8 cellular contexts compared by ENCODE assay signal in genomic region chr19:34962281-34962944, GRCh38. TPM values are rescaled to one million over a fixed set of nuclear protein-coding genes. Genes with fewer than 3 reads are reported as not detected.
DNase-seq lines count a peak whose midpoint lies in the region; ATAC-seq and TF ChIP-seq lines count a peak whose summit lies in the region.

No MANE protein-coding gene starts in this region.

- peaks cover 35% of the 10 kb centered on the region for H3K9me3 ChIP-seq in iPS-20b (ENCODE audit: insufficient read depth, low read depth, low read length)
- H3K9me3 ChIP-seq in tibial artery = peaks cover 8 to 39% (median 38%) of the 10 kb centered on the region in 3 donors

- peaks cover 59% of the 10 kb centered on the region for H3K36me3 Mint-ChIP-seq in activated T-cell treated with anti-CD3 and anti-CD28 coated beads, Interleukin-2, amount 50 U/mL, for 24 hours (ENCODE audit: low read depth)
- H3K36me3 Mint-ChIP-seq in activated CD8-positive, alpha-beta T cell treated with anti-CD3 and anti-CD28 coated beads for 36 hours (ENCODE audit: low read depth) = peaks cover 59% of the 10 kb centered on the region

- intact Hi-C loops in activated CD8-positive, alpha-beta T cell treated with anti-CD3 and anti-CD28 coated beads for 36 hours (cut with micrococcal nuclease) = no loop called here
- intact Hi-C loops in tibial artery (cut with DNase I; ENCODE audit: low total_unique reads) = no loop called here

- POLR2A ChIA-PET in activated CD8-positive, alpha-beta T cell treated with anti-CD3 and anti-CD28 coated beads for 36 hours (lab: Charles Lee) = interaction anchor here (0.9 to 1.6 kb wide), 4 partner anchors 10 to 39 kb away, joined by 3 to 4 read pairs (median 3); partner anchors contain the start of gene GRAMD1A

- H3K4me3 ChIP-seq in iPS-20b (ENCODE audit: low read length) = peak overlapping the region; percentile 81
- peak overlapping the region; percentile 84 to 89 for H3K4me3 ChIP-seq in tibial artery

- H3K27me3 ChIP-seq in iPS-20b (ENCODE audit: insufficient read depth, low read length) (peaks cover 15% of the 10 kb centered on the region), tibial artery (no peaks in the 10 kb centered on the region)

- H3K9ac ChIP-seq in iPS-20b (ENCODE audit: low read depth, low read length) = peak overlapping the region; percentile 60; the same call in 1 of the 2 replicates

- no peaks in the 10 kb centered on the region for H3K27me3 Mint-ChIP-seq in activated T-cell treated with anti-CD3 and anti-CD28 coated beads, Interleukin-2, amount 50 U/mL, for 24 hours
- no peaks in the 10 kb centered on the region for H3K27me3 Mint-ChIP-seq in activated CD8-positive, alpha-beta T cell treated with anti-CD3 and anti-CD28 coated beads for 36 hours

- H3K4me1 ChIP-seq in iPS-20b (ENCODE audit: insufficient read depth, low read length) (no peaks in the 10 kb centered on the region; the same call in 1 of the 2 replicates), tibial artery (peaks cover 0 to 26% (median 12%) of the 10 kb centered on the region in 4 donors)

- peaks cover 55% of the 10 kb centered on the region for H3K9me3 Mint-ChIP-seq in activated T-cell treated with anti-CD3 and anti-CD28 coated beads, Interleukin-2, amount 50 U/mL, for 24 hours
- H3K9me3 Mint-ChIP-seq in activated CD8-positive, alpha-beta T cell treated with anti-CD3 and anti-CD28 coated beads for 36 hours = peaks cover 57% of the 10 kb centered on the region

- CTCF ChIA-PET in activated CD8-positive, alpha-beta T cell treated with anti-CD3 and anti-CD28 coated beads for 36 hours (lab: Charles Lee) = interaction anchor here (0.9 to 9.8 kb wide), 4 partner anchors 10 to 105 kb away, joined by 3 to 41 read pairs (median 10); no protein-coding TSS in a partner anchor

- no peak overlapping the region for H3K27ac ChIP-seq in iPS-20b (ENCODE audit: low read length)
- H3K27ac ChIP-seq in tibial artery = no peak overlapping the region

- ATAC-seq in activated CD8-positive, alpha-beta T cell treated with anti-CD3 and anti-CD28 coated beads for 36 hours = peak; percentile 50
- ATAC-seq in GM21515 (IDR thresholded peaks at IDR 0.05; ENCODE audit: unreplicated experiment) = no peak
- no peak for ATAC-seq in GM19455 (IDR thresholded peaks at IDR 0.05; ENCODE audit: unreplicated experiment)

- peak overlapping the region; percentile 88 for H3K4me3 Mint-ChIP-seq in activated T-cell treated with anti-CD3 and anti-CD28 coated beads, Interleukin-2, amount 50 U/mL, for 24 hours
- H3K4me3 Mint-ChIP-seq in activated CD8-positive, alpha-beta T cell treated with anti-CD3 and anti-CD28 coated beads for 36 hours = peak overlapping the region; percentile 92

- no peak for TF ChIP-seq CTCF in activated CD8-positive, alpha-beta T cell treated with anti-CD3 and anti-CD28 coated beads for 36 hours (IDR thresholded peaks at IDR 0.05)
- TF ChIP-seq CTCF in tibial artery (IDR thresholded peaks at IDR 0.05) = no peak

- peak overlapping the region; percentile 68 for H3K27ac Mint-ChIP-seq in activated T-cell treated with anti-CD3 and anti-CD28 coated beads, Interleukin-2, amount 50 U/mL, for 24 hours
- H3K27ac Mint-ChIP-seq in activated CD8-positive, alpha-beta T cell treated with anti-CD3 and anti-CD28 coated beads for 36 hours = peak overlapping the region; percentile 88

- H3K36me3 ChIP-seq in iPS-20b (ENCODE audit: insufficient read depth, low read depth, low read length) (peaks cover 28% of the 10 kb centered on the region), tibial artery (peaks cover 33 to 41% (median 38%) of the 10 kb centered on the region in 3 donors)

- peaks cover 28% of the 10 kb centered on the region for H3K4me1 Mint-ChIP-seq in activated T-cell treated with anti-CD3 and anti-CD28 coated beads, Interleukin-2, amount 50 U/mL, for 24 hours (ENCODE audit: low read depth)
- peaks cover 23% of the 10 kb centered on the region for H3K4me1 Mint-ChIP-seq in activated CD8-positive, alpha-beta T cell treated with anti-CD3 and anti-CD28 coated beads for 36 hours (ENCODE audit: low read depth)

- no peak for DNase-seq in activated T-cell treated with anti-CD3 and anti-CD28 coated beads, Interleukin-2, amount 50 U/mL, for 24 hours
- DNase-seq in activated T-cell treated with anti-CD3 and anti-CD28 coated beads, Interleukin-2, amount 50 U/mL, for 1 hour = no peak
- DNase-seq in activated CD8-positive, alpha-beta T cell treated with anti-CD3 and anti-CD28 coated beads for 36 hours = peak; percentile 39
- no peak for DNase-seq in tibial artery
- no peak for DNase-seq in NCI-H82 (lab: John Stamatoyannopoulos, UW)

RNA-seq across cellular contexts. Expression of gene ZNF792, which starts 1.6 kb away (rescaled TPM):
- total RNA-seq in activated CD8-positive, alpha-beta T cell treated with anti-CD3 and anti-CD28 coated beads for 36 hours = 1 to 10 TPM; 5.1 to 5.6 TPM

RNA-seq across cellular contexts. Expression of gene ZNF30, which starts 35.7 kb away (rescaled TPM):
- total RNA-seq in activated CD8-positive, alpha-beta T cell treated with anti-CD3 and anti-CD28 coated beads for 36 hours = 1 to 10 TPM; 4.2 to 4.4 TPM

RNA-seq across cellular contexts. Expression of gene GRAMD1A, which starts 37.7 kb away (rescaled TPM):
- total RNA-seq in activated CD8-positive, alpha-beta T cell treated with anti-CD3 and anti-CD28 coated beads for 36 hours = 100 to 1,000 TPM; 128 to 134 TPM
